Comparison of ENCODE assay signal across 17 cellular contexts in genomic region chr4:27635936-27636913, GRCh38.
DNase-seq lines count a peak whose midpoint lies in the region; ATAC-seq and TF ChIP-seq lines count a peak whose summit lies in the region.
"Had no signal": no experiment of that assay in that cellular context is flagged by ENCODE, and none has a peak within 500 bp of the region (broad histone marks: within the 10 kb centered on the region; RNA-seq: fewer than 3 reads in every experiment).

No MANE protein-coding gene starts in this region.

- no peak for TF ChIP-seq CTCF in HFFc6 (IDR thresholded peaks at IDR 0.05)

- intact Hi-C loops in aorta (cut with DNase I), result no loop called here

- no peaks in the 10 kb centered on the region for H4K20me1 ChIP-seq in GM23248 (ENCODE audit: insufficient read depth)

- H3K79me2 ChIP-seq in GM23248 (ENCODE audit: insufficient read depth), result no peaks in the 10 kb centered on the region

- H3K9me3 ChIP-seq in T-helper 17 cell (ENCODE audit: control insufficient read depth, low read length, poor library complexity, severe bottlenecking) (no peaks in the 10 kb centered on the region), GM23248 (ENCODE audit: low read depth) (no peaks in the 10 kb centered on the region), MG63 (no peaks in the 10 kb centered on the region), aorta (ENCODE audit: control insufficient read depth, low read length) (peaks cover 2% of the 10 kb centered on the region)
- H3K9me3 ChIP-seq: pancreas, spleen had no signal

- ATAC-seq in GM19025 (IDR thresholded peaks at IDR 0.05; ENCODE audit: low read depth, unreplicated experiment), result peak; percentile 53
- peak; percentile 67 for ATAC-seq in HG03103 (IDR thresholded peaks at IDR 0.05; ENCODE audit: low read depth, unreplicated experiment)
- no peak for ATAC-seq in T-helper 17 cell
- ATAC-seq in HG03469 (IDR thresholded peaks at IDR 0.05; ENCODE audit: unreplicated experiment), result no peak
- ATAC-seq in aorta (ENCODE audit: low FRiP score), result no peak
- ATAC-seq: Panc1, pancreas, WTC11 had no signal

- H3K36me3 ChIP-seq in GM23248 (ENCODE audit: low read depth) (no peaks in the 10 kb centered on the region), MG63 (no peaks in the 10 kb centered on the region), aorta (ENCODE audit: control insufficient read depth in 1 of 2, insufficient read depth in 2 of 2, low read length in 1 of 2) (no peaks in the 10 kb centered on the region)
- H3K36me3 ChIP-seq: pancreas, spleen had no signal

- H3K27me3 Mint-ChIP-seq in HFFc6 (ENCODE audit: insufficient read depth) (no peaks in the 10 kb centered on the region), T-helper 17 cell (no peaks in the 10 kb centered on the region)
- H3K27me3 Mint-ChIP-seq: activated naive CD8-positive, alpha-beta T cell had no signal

- H3K4me1 ChIP-seq in GM23248 (ENCODE audit: insufficient read depth), result no peaks in the 10 kb centered on the region
- no peaks in the 10 kb centered on the region for H3K4me1 ChIP-seq in aorta (ENCODE audit: control insufficient read depth in 1 of 2, insufficient read depth in 2 of 2, low read length in 2 of 2)
- H3K4me1 ChIP-seq: pancreas, spleen had no signal

- H3K36me3 Mint-ChIP-seq in HFFc6 (ENCODE audit: low read depth) (no peaks in the 10 kb centered on the region), T-helper 17 cell (ENCODE audit: low read depth) (no peaks in the 10 kb centered on the region)
- H3K36me3 Mint-ChIP-seq: activated naive CD8-positive, alpha-beta T cell; WTC11 had no signal

- H3K4me1 Mint-ChIP-seq in HFFc6 (ENCODE audit: low read depth) (peaks cover 6% of the 10 kb centered on the region; the same call in 1 of the 2 replicates), T-helper 17 cell (no peaks in the 10 kb centered on the region)
- H3K4me1 Mint-ChIP-seq: WTC11 had no signal

- H3K27me3 ChIP-seq in GM23248 (replicated peaks; ENCODE audit: insufficient read depth) (no peaks in the 10 kb centered on the region), MG63 (no peaks in the 10 kb centered on the region), aorta (ENCODE audit: control insufficient read depth in 1 of 2, insufficient read depth in 2 of 2, low read length in 1 of 2) (no peaks in the 10 kb centered on the region)
- H3K27me3 ChIP-seq: pancreas, spleen had no signal

- DNase-seq in HFFc6 (no peak), T-helper 17 cell (no peak), GM23248 (no peak), MG63 (no peak), aorta (no peak)
- DNase-seq: activated CD8-positive, alpha-beta memory T cell treated with anti-CD3 and anti-CD28 coated beads, Interleukin-2, amount 50 U/mL, for 48 hours; caudate nucleus; NCI-H1092 treated with DMSO at 0.1 percent for 48 hours; spleen; substantia nigra had no signal

- no peak overlapping the region for H2AFZ ChIP-seq in GM23248

- no peaks in the 10 kb centered on the region for H3K9me3 Mint-ChIP-seq in HFFc6
- H3K9me3 Mint-ChIP-seq: WTC11 had no signal

- H3K27ac ChIP-seq in GM23248, result no peak overlapping the region
- H3K27ac ChIP-seq in aorta (ENCODE audit: low read depth in 1 of 2, low read length in 2 of 2), result no peak overlapping the region
- H3K27ac ChIP-seq: pancreas, spleen had no signal

- no peak overlapping the region for H3K4me3 ChIP-seq in GM23248
- no peak overlapping the region for H3K4me3 ChIP-seq in MG63
- H3K4me3 ChIP-seq in aorta (ENCODE audit: low read length in 2 of 2), result no peak overlapping the region
- H3K4me3 ChIP-seq: pancreas, spleen had no signal

- no peak overlapping the region for H3K9ac ChIP-seq in GM23248

- H3F3A ChIP-seq in GM23248 (ENCODE audit: insufficient read depth), result no peaks in the 10 kb centered on the region

- H3K4me3 Mint-ChIP-seq in HFFc6, result peak overlapping the region; percentile 53; the same call in 1 of the 2 replicates
- H3K4me3 Mint-ChIP-seq in T-helper 17 cell, result peak overlapping the region; percentile 13
- H3K4me3 Mint-ChIP-seq: activated naive CD8-positive, alpha-beta T cell; WTC11 had no signal

- no peak overlapping the region for H3K4me2 ChIP-seq in GM23248 (ENCODE audit: unreplicated experiment)

- in situ Hi-C loops in GM23248 (cut with MboI), result no loop called here

- no peak overlapping the region for H3K27ac Mint-ChIP-seq in HFFc6
- H3K27ac Mint-ChIP-seq in T-helper 17 cell, result no peak overlapping the region
- H3K27ac Mint-ChIP-seq: activated naive CD8-positive, alpha-beta T cell; WTC11 had no signal

- H3K9me2 ChIP-seq in GM23248 (ENCODE audit: insufficient read depth), result no peaks in the 10 kb centered on the region

- WGBS in GM23248 (ENCODE audit: low coverage in 1 of 2, low lambda C conversion rate in 2 of 2, missing lambda C conversion rate in 2 of 2), 2 experiments, result 33 to 38% methylated on average over 6 of the region's 6 CpGs
- WGBS in aorta, 2 donors, result 78 to 84% methylated on average over 6 of the region's 6 CpGs

Comparison
In these comparisons a context has a peak if more than half of its experiments do, and no peak if none do; other contexts are left out.
1. ATAC-seq: peak in GM19025 (single experiment) and HG03103 (single experiment); none in T-helper 17 cell (single experiment), HG03469 (single experiment) and aorta (single experiment).